ENCODE assay signal across 18 cellular contexts in genomic region chr10:33547976-33548375, GRCh38.
DNase-seq lines count a peak whose midpoint lies in the region; ATAC-seq and TF ChIP-seq lines count a peak whose summit lies in the region.
"Had no signal": no experiment of that assay in that cellular context is flagged by ENCODE, and none has a peak within 500 bp of the region (broad histone marks: within the 10 kb centered on the region; RNA-seq: fewer than 3 reads in every experiment).

No MANE protein-coding gene starts in this region.

- H3K4ac ChIP-seq in mesendoderm (ENCODE audit: low read depth, low read length): no peak overlapping the region

- H2BK15ac ChIP-seq in mesendoderm (replicated peaks; ENCODE audit: low read depth): no peak overlapping the region

- no peak for TF ChIP-seq POLR2A in body of pancreas (IDR thresholded peaks at IDR 0.05)

- no peak overlapping the region for H3K18ac ChIP-seq in mesendoderm (ENCODE audit: low read length)

- DNase-seq in NCI-H2227 (lab: John Stamatoyannopoulos, UW; ENCODE audit: unreplicated experiment): peak; percentile 16
- no peak for DNase-seq in NCI-H2227 treated with DMSO at 0.1 percent for 48 hours (lab: John Stamatoyannopoulos, UW)
- peak; percentile 64 for DNase-seq in NCI-H69 (lab: John Stamatoyannopoulos, UW)
- peak; percentile 43 for DNase-seq in mesendoderm
- no peak for DNase-seq in activated CD4-positive, CD25-positive, alpha-beta regulatory T cell treated with anti-CD3 and anti-CD28 coated beads, Interleukin-2, amount 50 U/mL, for 72 hours
- DNase-seq in MG63: no peak
- no peak for DNase-seq in body of pancreas
- DNase-seq: H7; NCI-H1092; NCI-H1930; NCI-H226; NK-92 treated with Interleukin-12 subunit alpha and Interleukin-12 subunit beta, amount 100 ng/mL, for 24 hours; OCI-M1; T-helper 2 cell had no signal

- H3K79me1 ChIP-seq in mesendoderm (ENCODE audit: low read length): no peaks in the 10 kb centered on the region

- no peak overlapping the region for H3K4me2 ChIP-seq in mesendoderm (ENCODE audit: low read length)
- H3K4me2 ChIP-seq: A549; BLaER1 treated with 17β-estradiol and CSF1 and Interleukin-3, amounts not matched to agents 10 nM and 100 nM; KMS-11 had no signal

- H3K23ac ChIP-seq in mesendoderm (ENCODE audit: low read length): no peak overlapping the region

- H4K5ac ChIP-seq in mesendoderm (ENCODE audit: low read length): no peak overlapping the region

- WGBS in mesendoderm (ENCODE audit: extremely low coverage, insufficient coverage, low lambda C conversion rate): no CpG with 5 or more reads among the region's 2 CpGs
- 95 to 100% methylated on average over 2 of the region's 2 CpGs for WGBS in body of pancreas, 2 donors

- no peaks in the 10 kb centered on the region for H3K36me3 ChIP-seq in HEK293 (ENCODE audit: control insufficient read depth in 2 of 2, insufficient read depth in 1 of 2, low read length in 2 of 2)
- H3K36me3 ChIP-seq in mesendoderm (ENCODE audit: control insufficient read depth, insufficient read depth, low read length): no peaks in the 10 kb centered on the region
- no peaks in the 10 kb centered on the region for H3K36me3 ChIP-seq in MG63
- no peaks in the 10 kb centered on the region for H3K36me3 ChIP-seq in body of pancreas (replicated peaks in 1 of 2; ENCODE audit: insufficient read depth in 1 of 2, low read depth in 2 of 2)
- H3K36me3 ChIP-seq: BLaER1 treated with 17β-estradiol and CSF1 and Interleukin-3, amounts not matched to agents 10 nM and 100 nM had no signal

- no peak overlapping the region for H3K9ac ChIP-seq in mesendoderm (ENCODE audit: low read length)
- H3K9ac ChIP-seq: BLaER1 treated with 17β-estradiol and CSF1 and Interleukin-3, amounts not matched to agents 10 nM and 100 nM; KMS-11 had no signal

- ATAC-seq in body of pancreas: no peak
- ATAC-seq: A549 had no signal

- no peak overlapping the region for H3K4me3 ChIP-seq in HEK293 (ENCODE audit: low read depth, low read length)
- no peak overlapping the region for H3K4me3 ChIP-seq in mesendoderm (ENCODE audit: low read length)
- H3K4me3 ChIP-seq in MG63: no peak overlapping the region
- H3K4me3 ChIP-seq in body of pancreas: no peak overlapping the region
- H3K4me3 ChIP-seq: A549; BLaER1 treated with 17β-estradiol and CSF1 and Interleukin-3, amounts not matched to agents 10 nM and 100 nM had no signal

- CTCF ChIA-PET in HEK293 (lab: Yijun Ruan, JAX): interaction anchor here (0.7 kb wide), 1 partner anchor 265 kb away, joined by 3 read pairs; no protein-coding TSS in a partner anchor

- no peaks in the 10 kb centered on the region for H3K4me1 ChIP-seq in HEK293 (ENCODE audit: control insufficient read depth, insufficient read depth, low read length)
- H3K4me1 ChIP-seq in mesendoderm (ENCODE audit: control insufficient read depth, low read depth, low read length): no peaks in the 10 kb centered on the region
- no peaks in the 10 kb centered on the region for H3K4me1 ChIP-seq in body of pancreas

- TF ChIP-seq CTCF in HEK293 (tag by site-specific recombination; IDR thresholded peaks at IDR 0.05): no peak
- TF ChIP-seq CTCF in body of pancreas (IDR thresholded peaks at IDR 0.05): no peak

- no peak overlapping the region for H2BK120ac ChIP-seq in mesendoderm (ENCODE audit: low read depth, low read length)

- H4K8ac ChIP-seq in mesendoderm (ENCODE audit: low read depth, low read length): no peak overlapping the region

- POLR2A ChIA-PET in HEK293 (lab: Yijun Ruan, JAX): no interaction called here

- H3K56ac ChIP-seq in mesendoderm (ENCODE audit: low read length): no peak overlapping the region

- no peak overlapping the region for H2BK5ac ChIP-seq in mesendoderm (ENCODE audit: low read length)

- H2AK5ac ChIP-seq in mesendoderm (ENCODE audit: low read length): no peak overlapping the region

- H3K79me2 ChIP-seq in mesendoderm (ENCODE audit: control insufficient read depth, insufficient read depth, low read length): no peaks in the 10 kb centered on the region

- intact Hi-C loops in body of pancreas (cut with DNase I): no loop called here

- H3K27ac ChIP-seq in HEK293 (ENCODE audit: extremely low read depth, low read depth, low read length) (no peak overlapping the region), mesendoderm (ENCODE audit: low read depth, low read length) (no peak overlapping the region), body of pancreas (no peak overlapping the region)
- H3K27ac ChIP-seq: A549; BLaER1 treated with 17β-estradiol and CSF1 and Interleukin-3, amounts not matched to agents 10 nM and 100 nM; KMS-11 had no signal

- H3K9me3 ChIP-seq in HEK293 (ENCODE audit: control insufficient read depth, insufficient read depth, low read depth, low read length): no peaks in the 10 kb centered on the region
- H3K9me3 ChIP-seq in MG63: peaks cover 6% of the 10 kb centered on the region; the same call in 1 of the 2 replicates
- H3K9me3 ChIP-seq in body of pancreas: no peaks in the 10 kb centered on the region
- H3K9me3 ChIP-seq: A549 had no signal

- no peaks in the 10 kb centered on the region for H3K27me3 ChIP-seq in mesendoderm (ENCODE audit: insufficient read depth, low read length, poor library complexity)
- H3K27me3 ChIP-seq in MG63: no peaks in the 10 kb centered on the region; the same call in 1 of the 2 replicates
- no peaks in the 10 kb centered on the region for H3K27me3 ChIP-seq in body of pancreas
- H3K27me3 ChIP-seq: BLaER1 treated with 17β-estradiol and CSF1 and Interleukin-3, amounts not matched to agents 10 nM and 100 nM had no signal

TF ChIP-seq in HEK293, 187 proteins besides CTCF, POLR2A, EP300 and RAD21:
- TF ChIP-seq TRIM28 (IDR thresholded peaks at IDR 0.05; ENCODE audit: borderline replicate concordance, low read length) (peak; percentile 58; the same call in 1 of the 2 replicates), ZNF121 (tag by site-specific recombination; IDR thresholded peaks at IDR 0.05) (no peak)

Comparison
In these comparisons a context has a peak if more than half of its experiments do, and no peak if none do; other contexts are left out.
1. DNase-seq: peak in NCI-H2227 (single experiment), NCI-H69 (single experiment) and mesendoderm (single experiment); none in NCI-H2227 treated with DMSO at 0.1 percent for 48 hours (single experiment), activated CD4-positive, CD25-positive, alpha-beta regulatory T cell treated with anti-CD3 and anti-CD28 coated beads, Interleukin-2, amount 50 U/mL, for 72 hours (single experiment), MG63 (single experiment) and body of pancreas (0 of 4).